8 cellular contexts compared by ENCODE assay signal in the genomic region with DNA sequence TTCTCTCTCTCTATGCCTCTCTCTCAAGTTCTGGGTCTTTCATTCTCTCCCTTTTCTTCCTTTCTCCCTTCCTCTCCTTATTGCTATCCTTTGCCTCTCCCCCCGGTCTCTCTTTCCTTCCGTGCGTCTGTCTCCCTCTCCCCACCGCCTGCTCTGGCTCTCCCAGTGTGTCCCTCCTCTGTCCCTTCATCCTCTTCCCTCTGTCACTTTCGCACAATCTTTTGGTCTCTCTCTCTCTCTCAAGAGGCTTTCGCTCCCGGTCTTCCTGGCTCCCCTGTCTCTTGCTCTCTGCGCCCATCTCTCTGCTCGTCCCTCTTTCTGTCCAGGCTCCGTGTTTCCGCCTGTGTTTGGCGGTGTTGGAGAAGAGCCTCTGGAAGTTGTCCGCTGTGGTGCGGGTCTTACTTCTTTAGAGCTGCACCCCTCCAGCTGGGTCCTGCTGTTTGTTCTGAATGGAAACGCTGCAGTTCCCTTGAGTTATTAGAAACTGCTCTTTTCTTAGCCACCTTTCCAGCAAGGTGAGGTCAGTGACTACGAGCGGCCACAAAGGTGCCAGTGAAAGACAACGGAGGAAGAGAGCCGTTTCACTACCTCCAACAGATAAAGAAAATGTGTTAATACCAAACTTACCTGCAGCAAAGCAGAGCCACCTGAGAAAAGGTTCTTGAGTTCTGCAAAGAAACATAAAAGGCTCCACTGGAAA. TPM values are rescaled to one million over a fixed set of nuclear protein-coding genes. Genes with fewer than 3 reads are reported as not detected.
DNase-seq lines count a peak whose midpoint lies in the region; ATAC-seq and TF ChIP-seq lines count a peak whose summit lies in the region.

No MANE protein-coding gene starts in this region.

- no peaks in the 10 kb centered on the region for H3K9me3 Mint-ChIP-seq in activated T-helper 1 cell treated with anti-CD3 and anti-CD28 coated beads, Interleukin-12 subunit alpha, Interleukin-12 subunit beta, Interleukin-2, Interleukin-4 antibody, amounts not matched to agents 30 ng/mL and 10 ng/mL and 1 ng/mL, durations not matched to agents 14 hours and 24 hours and 36 hours

- H3K27ac Mint-ChIP-seq in activated T-helper 1 cell treated with anti-CD3 and anti-CD28 coated beads, Interleukin-12 subunit alpha, Interleukin-12 subunit beta, Interleukin-2, Interleukin-4 antibody, amounts not matched to agents 30 ng/mL and 10 ng/mL and 1 ng/mL, durations not matched to agents 14 hours and 24 hours and 36 hours, result no peak overlapping the region

- peaks cover 16% of the 10 kb centered on the region for H3K4me1 Mint-ChIP-seq in activated T-helper 1 cell treated with anti-CD3 and anti-CD28 coated beads, Interleukin-12 subunit alpha, Interleukin-12 subunit beta, Interleukin-2, Interleukin-4 antibody, amounts not matched to agents 30 ng/mL and 10 ng/mL and 1 ng/mL, durations not matched to agents 14 hours and 24 hours and 36 hours (ENCODE audit: low read depth)

- no peak for ATAC-seq in HG03460 (IDR thresholded peaks at IDR 0.05; ENCODE audit: unreplicated experiment)

- no peaks in the 10 kb centered on the region for H3K4me1 ChIP-seq in iPS DF 6.9 (ENCODE audit: control insufficient read depth, insufficient read depth, low read length)
- peaks cover 10% of the 10 kb centered on the region for H3K4me1 ChIP-seq in skeletal muscle satellite cell (ENCODE audit: control insufficient read depth, insufficient read depth, low read length)

- CTCF ChIA-PET in HEK293T (lab: Yijun Ruan, JAX), result interaction anchor here (1.2 kb wide), 1 partner anchor 336 kb away, joined by 3 read pairs; no protein-coding TSS in a partner anchor

- H3K9ac ChIP-seq in skeletal muscle satellite cell (ENCODE audit: low read depth, low read length), result peak overlapping the region; percentile 82

- peak overlapping the region; percentile 69 for H3K4me3 Mint-ChIP-seq in activated T-helper 1 cell treated with anti-CD3 and anti-CD28 coated beads, Interleukin-12 subunit alpha, Interleukin-12 subunit beta, Interleukin-2, Interleukin-4 antibody, amounts not matched to agents 30 ng/mL and 10 ng/mL and 1 ng/mL, durations not matched to agents 14 hours and 24 hours and 36 hours

- H3K4me3 ChIP-seq in iPS DF 6.9 (ENCODE audit: low read length) (peak overlapping the region; percentile 62; the same call in 1 of the 2 replicates), skeletal muscle satellite cell (ENCODE audit: low read length) (peak overlapping the region; percentile 80)

- H3K36me3 ChIP-seq in iPS DF 6.9 (ENCODE audit: control insufficient read depth, insufficient read depth, low read length) (no peaks in the 10 kb centered on the region; the same call in 1 of the 2 replicates), skeletal muscle satellite cell (ENCODE audit: insufficient read depth, low read length) (no peaks in the 10 kb centered on the region)

- no CpG with 5 or more reads among the region's 19 CpGs for WGBS in iPS DF 6.9 (ENCODE audit: insufficient coverage, insufficient read length)

- H3K27me3 ChIP-seq in iPS DF 6.9 (ENCODE audit: control insufficient read depth, insufficient read depth, low read length) (peaks cover 9% of the 10 kb centered on the region; the same call in 1 of the 2 replicates), skeletal muscle satellite cell (ENCODE audit: control insufficient read depth, insufficient read depth, low read length) (peaks cover 3% of the 10 kb centered on the region)

- H3K27me3 Mint-ChIP-seq in activated T-helper 1 cell treated with anti-CD3 and anti-CD28 coated beads, Interleukin-12 subunit alpha, Interleukin-12 subunit beta, Interleukin-2, Interleukin-4 antibody, amounts not matched to agents 30 ng/mL and 10 ng/mL and 1 ng/mL, durations not matched to agents 14 hours and 24 hours and 36 hours (ENCODE audit: insufficient read depth), result peaks cover 56% of the 10 kb centered on the region

- intact Hi-C loops in activated T-helper 1 cell treated with anti-CD3 and anti-CD28 coated beads, Interleukin-12 subunit alpha, Interleukin-12 subunit beta, Interleukin-2, Interleukin-4 antibody, amounts not matched to agents 30 ng/mL and 10 ng/mL and 1 ng/mL, durations not matched to agents 14 hours and 24 hours and 36 hours (cut with micrococcal nuclease), result no loop called here

- no peaks in the 10 kb centered on the region for H3K9me3 ChIP-seq in iPS DF 6.9 (ENCODE audit: control insufficient read depth, insufficient read depth, low read length)
- no peaks in the 10 kb centered on the region for H3K9me3 ChIP-seq in skeletal muscle satellite cell (replicated peaks; ENCODE audit: low read length)

- peak overlapping the region; percentile 94 for H3K4me2 ChIP-seq in skeletal muscle satellite cell (ENCODE audit: low read length)

- POLR2A ChIA-PET in HEK293T (lab: Yijun Ruan, JAX), result no interaction called here

- no peak overlapping the region for H3K27ac ChIP-seq in iPS DF 6.9 (ENCODE audit: low read length)

- DNase-seq in HEK293T (ENCODE audit: extremely low spot score), result peak; percentile 21
- DNase-seq in activated T-helper 1 cell treated with anti-CD3 and anti-CD28 coated beads, Interleukin-12 subunit alpha, Interleukin-12 subunit beta, Interleukin-2, Interleukin-4 antibody, amounts not matched to agents 30 ng/mL and 10 ng/mL and 1 ng/mL, durations not matched to agents 14 hours and 24 hours and 36 hours (ENCODE audit: low spot score), result no peak
- no peak for DNase-seq in iPS DF 6.9 (ENCODE audit: low read depth, low spot score)
- no peak for DNase-seq in NCI-H1694 (lab: John Stamatoyannopoulos, UW)
- DNase-seq in SHP77 (lab: John Stamatoyannopoulos, UW), result no peak
- no peak for DNase-seq in activated CD4-positive, alpha-beta T cell treated with anti-CD3 and anti-CD28 coated beads, Interleukin-2, amount 50 U/mL, for 4 hours

- H3K36me3 Mint-ChIP-seq in activated T-helper 1 cell treated with anti-CD3 and anti-CD28 coated beads, Interleukin-12 subunit alpha, Interleukin-12 subunit beta, Interleukin-2, Interleukin-4 antibody, amounts not matched to agents 30 ng/mL and 10 ng/mL and 1 ng/mL, durations not matched to agents 14 hours and 24 hours and 36 hours (ENCODE audit: low read depth), result no peaks in the 10 kb centered on the region

TF ChIP-seq in HEK293T, 16 proteins besides CTCF, POLR2A, EP300 and RAD21:
- TF ChIP-seq LEF1 (IDR thresholded peaks at IDR 0.05; ENCODE audit: borderline replicate concordance) (no peak), L3MBTL2 (conservative IDR thresholded peaks at IDR 0.05) (0 out of 2 replicates have a peak, but pooled peaks have one; percentile 17)
TF ChIP-seq in HEK293T: peak in this region for 1.

RNA-seq across cellular contexts. Expression of gene BMPR1B, which starts 1.1 kb away (rescaled TPM):
- not detected in 2 replicates for total RNA-seq in activated T-helper 1 cell treated with anti-CD3 and anti-CD28 coated beads, Interleukin-12 subunit alpha, Interleukin-12 subunit beta, Interleukin-2, Interleukin-4 antibody, amounts not matched to agents 30 ng/mL and 10 ng/mL and 1 ng/mL, durations not matched to agents 14 hours and 24 hours and 36 hours
- 4.3 and 8.3 TPM in 2 replicates for total RNA-seq in skeletal muscle satellite cell (2012; rRNA removed)
